ENCODE assay signal across 16 cellular contexts in genomic region chr4:43458293-43458692, GRCh38.
"Had no signal": no experiment of that assay in that cellular context is flagged by ENCODE, and none has a peak within 500 bp of the region (broad histone marks: within the 10 kb centered on the region; RNA-seq: fewer than 3 reads in every experiment).

No MANE protein-coding gene starts in this region.

- DNase-seq: activated CD4-positive, alpha-beta T cell treated with anti-CD3 and anti-CD28 coated beads, Interleukin-2, amount 50 U/mL, for 4 hours; activated effector memory CD4-positive, alpha-beta T cell treated with anti-CD3 and anti-CD28 coated beads, Interleukin-2, amount 50 U/mL, for 16 hours; activated T-cell treated with anti-CD3 and anti-CD28 coated beads, Interleukin-2, amount 50 U/mL, for 72 hours; dorsolateral prefrontal cortex; erythroblast; hypothalamus; kidney; midbrain; sigmoid colon; stimulated activated CD4-positive, alpha-beta T cell treated with anti-CD3 and anti-CD28 coated beads, Interleukin-4, amount 100 ng/mL, for 24 hours; stomach; upper lobe of left lung; WERI-Rb-1 had no signal

- ATAC-seq: activated T-cell treated with anti-CD3 and anti-CD28 coated beads, Interleukin-2, amount 50 U/mL, for 72 hours; left lobe of liver; stimulated activated effector memory CD8-positive, alpha-beta T cell treated with anti-CD3 and anti-CD28 coated beads, Interleukin-12 subunit alpha, Interleukin-12 subunit beta, amount 100 ng/mL, for 72 hours had no signal

- H3K27ac ChIP-seq: dorsolateral prefrontal cortex, sigmoid colon, stomach, upper lobe of left lung, WERI-Rb-1 had no signal

- H3K27me3 ChIP-seq: dorsolateral prefrontal cortex, sigmoid colon, stomach, upper lobe of left lung had no signal

- H3K9me3 ChIP-seq: sigmoid colon, stomach, upper lobe of left lung had no signal

- H3K4me1 ChIP-seq: sigmoid colon, stomach, upper lobe of left lung had no signal

- H3K36me3 ChIP-seq: sigmoid colon, stomach, upper lobe of left lung, WERI-Rb-1 had no signal

- H3K4me3 ChIP-seq: dorsolateral prefrontal cortex, lung, sigmoid colon, stomach, upper lobe of left lung had no signal
